ENCODE assay signal across 1 cellular context in the genomic region with DNA sequence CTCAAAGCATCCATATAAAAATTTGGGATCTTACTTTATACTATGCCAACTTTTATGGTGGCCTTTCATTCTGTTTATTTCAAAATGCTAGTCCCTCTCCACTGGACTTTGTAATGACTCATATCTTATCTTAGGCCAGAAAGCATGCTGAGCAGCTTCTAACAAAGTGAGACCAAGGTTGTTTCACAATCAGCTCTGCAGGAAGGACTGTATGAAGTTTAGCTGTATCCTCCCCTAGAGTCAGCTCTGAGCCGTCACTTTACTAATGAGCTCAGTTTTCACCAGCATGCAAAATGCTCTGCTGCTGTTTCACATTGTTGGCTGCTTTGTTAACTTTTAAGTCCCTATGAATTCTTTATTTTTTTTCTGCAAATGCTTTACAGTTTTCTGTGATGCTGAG.
TF ChIP-seq lines count a peak whose summit lies in the region.

No MANE protein-coding gene starts in this region.

TF ChIP-seq in GM23338, 12 proteins besides CTCF, POLR2A, EP300 and RAD21 (continued from another document):
- TF ChIP-seq EZH2phosphoT487 (IDR thresholded peaks at IDR 0.05; ENCODE audit: unreplicated experiment) (no peak), JUNB (IDR thresholded peaks at IDR 0.05; ENCODE audit: unreplicated experiment) (no peak)
